ENCODE assay signal across 8 cellular contexts in the genomic region with DNA sequence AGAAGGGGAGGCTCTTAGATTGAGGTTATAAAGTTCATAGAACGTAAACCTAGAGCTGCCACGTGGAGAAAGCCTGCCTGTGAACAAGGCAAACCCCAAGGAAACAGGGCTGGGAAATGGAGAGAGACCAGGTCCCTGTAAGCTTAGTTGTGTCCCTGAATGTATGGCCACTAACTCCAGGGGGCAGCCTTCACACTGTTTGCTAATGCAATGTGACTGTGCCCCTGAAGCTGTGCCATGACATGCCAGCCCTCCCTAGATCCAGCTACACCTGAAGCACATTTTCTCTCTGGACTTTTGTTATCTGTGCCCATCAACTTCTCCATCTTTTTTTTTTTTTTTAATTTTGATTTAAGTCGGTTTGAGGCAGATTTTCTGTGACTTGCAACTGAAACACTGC.
A peak's percentile ranks its signal among the peaks of the same experiment; 100 is the strongest.
DNase-seq lines count a peak whose midpoint lies in the region; ATAC-seq and TF ChIP-seq lines count a peak whose summit lies in the region.

No MANE protein-coding gene starts in this region.

- no peak overlapping the region for H3K23ac ChIP-seq in neuronal stem cell (ENCODE audit: low read depth, low read length, poor library complexity)

- TF ChIP-seq POLR2A in HCT116 (IDR thresholded peaks at IDR 0.05; ENCODE audit: borderline replicate concordance, extremely low read depth, insufficient read depth, insufficient read length), result no peak

- TF ChIP-seq CTCF in HCT116 (IDR thresholded peaks at IDR 0.05 in 2 of 3, conservative IDR thresholded peaks at IDR 0.05 in 1 of 3; ENCODE audit: borderline replicate concordance in 1 of 3, insufficient read depth in 1 of 3, low read depth in 2 of 3, low read length in 2 of 3) (peak; percentile 46 to 78 (median 70); a peak in 5 of 6 replicates), SK-N-SH (IDR thresholded peaks at IDR 0.05) (peak; percentile 48; the same call in 1 of the 2 replicates), fibroblast of the aortic adventitia (IDR thresholded peaks at IDR 0.05; ENCODE audit: insufficient read depth, low read length) (peak; percentile 19), upper lobe of right lung (IDR thresholded peaks at IDR 0.05) (peak; percentile 28)

- H3K36me3 ChIP-seq in HCT116 (ENCODE audit: control insufficient read depth in 1 of 2, insufficient read depth in 2 of 2, low read length in 2 of 2) (no peaks in the 10 kb centered on the region), SK-N-SH (replicated peaks in 1 of 2; ENCODE audit: control insufficient read depth in 1 of 2, insufficient read depth in 2 of 2, low read length in 1 of 2) (no peaks in the 10 kb centered on the region), upper lobe of right lung (no peaks in the 10 kb centered on the region), neuronal stem cell (replicated peaks in 1 of 2; ENCODE audit: control insufficient read depth in 2 of 2, insufficient read depth in 2 of 2, low read length in 2 of 2) (no peaks in the 10 kb centered on the region)
- H3K36me3 ChIP-seq in effector memory CD4-positive, alpha-beta T cell (ENCODE audit: control insufficient read depth, insufficient read depth, low read length), result no peaks in the 10 kb centered on the region

- no peak for TF ChIP-seq EP300 in SK-N-SH (IDR thresholded peaks at IDR 0.05; ENCODE audit: borderline replicate concordance in 1 of 2, low read depth in 1 of 2, low read length in 1 of 2)

- no peak overlapping the region for H2BK5ac ChIP-seq in neuronal stem cell (ENCODE audit: low read length)

- POLR2A ChIA-PET in HCT116 (lab: Charles Lee) (no interaction called here), SK-N-SH (lab: Yijun Ruan, JAX) (no interaction called here)

- intact Hi-C loops in HCT116 (cut with micrococcal nuclease) (loop anchor here (1.0 to 5.0 kb wide), 2 partner anchors 166 to 625 kb away; no protein-coding TSS in a partner anchor), upper lobe of right lung (cut with DNase I) (no loop called here)

- H4K91ac ChIP-seq in neuronal stem cell (ENCODE audit: low read depth, low read length, poor library complexity), result no peak overlapping the region

- H3K4me3 ChIP-seq in HCT116 (replicated peaks in 1 of 2; ENCODE audit: low read depth in 1 of 2, low read length in 2 of 2) (no peak overlapping the region), SK-N-SH (ENCODE audit: low read depth in 2 of 2, low read length in 1 of 2) (no peak overlapping the region), fibroblast of the aortic adventitia (ENCODE audit: low read depth, low read length) (no peak overlapping the region), upper lobe of right lung (no peak overlapping the region), neuronal stem cell (ENCODE audit: low read length in 2 of 2) (no peak overlapping the region)
- no peak overlapping the region for H3K4me3 ChIP-seq in effector memory CD4-positive, alpha-beta T cell (ENCODE audit: insufficient read depth, low read depth, low read length, poor library complexity, severe bottlenecking)

- TF ChIP-seq RAD21 in HCT116 (IDR thresholded peaks at IDR 0.05; ENCODE audit: low read depth) (peak; percentile 69), SK-N-SH (IDR thresholded peaks at IDR 0.05; ENCODE audit: low read length) (peak; percentile 54)

- no peaks in the 10 kb centered on the region for H3K79me1 ChIP-seq in neuronal stem cell (ENCODE audit: low read depth, low read length)

- peak; percentile 16 for DNase-seq in COLO829 (ENCODE audit: low spot score)
- DNase-seq in HCT116 (ENCODE audit: low read depth, low spot score), result peak; percentile 43
- DNase-seq in SK-N-SH, result peak; percentile 36
- no peak for DNase-seq in fibroblast of the aortic adventitia (ENCODE audit: low read depth)
- no peak for DNase-seq in upper lobe of right lung
- no peak for DNase-seq in neuronal stem cell (ENCODE audit: low spot score)
- no peak for DNase-seq in NCI-H2171 treated with DMSO at 0.1 percent for 48 hours (lab: John Stamatoyannopoulos, UW)
- no peak for DNase-seq in effector memory CD4-positive, alpha-beta T cell

- H3K9me2 ChIP-seq in HCT116 (ENCODE audit: insufficient read depth) (no peaks in the 10 kb centered on the region), SK-N-SH (no peaks in the 10 kb centered on the region)

- H4K20me1 ChIP-seq in HCT116 (ENCODE audit: insufficient read depth), result no peaks in the 10 kb centered on the region
- H4K20me1 ChIP-seq in SK-N-SH (ENCODE audit: insufficient read depth), result no peaks in the 10 kb centered on the region

- H3K14ac ChIP-seq in neuronal stem cell (ENCODE audit: low read length), result no peak overlapping the region

- CTCF ChIA-PET in HCT116 (lab: Charles Lee) (interaction anchor here (0.6 to 1.6 kb wide), 9 partner anchors 8 to 823 kb away, joined by 3 to 10 read pairs (median 4); no protein-coding TSS in a partner anchor), SK-N-SH (lab: Yijun Ruan, JAX) (interaction anchor here (0.5 to 0.9 kb wide), 5 partner anchors 10 to 207 kb away, joined by 3 read pairs; no protein-coding TSS in a partner anchor)

- H2AK5ac ChIP-seq in neuronal stem cell (ENCODE audit: low read depth, low read length), result no peak overlapping the region

- H2BK12ac ChIP-seq in neuronal stem cell (ENCODE audit: low read length), result no peak overlapping the region

- H3K4ac ChIP-seq in neuronal stem cell (ENCODE audit: low read length), result no peak overlapping the region

- H3K79me2 ChIP-seq in HCT116 (ENCODE audit: insufficient read depth, low read length) (no peaks in the 10 kb centered on the region), SK-N-SH (ENCODE audit: insufficient read depth) (no peaks in the 10 kb centered on the region)

- H3K4me1 ChIP-seq in HCT116 (ENCODE audit: control insufficient read depth in 1 of 2, insufficient read depth in 2 of 2, low read length in 2 of 2) (no peaks in the 10 kb centered on the region), SK-N-SH (ENCODE audit: control insufficient read depth in 1 of 2, insufficient read depth in 2 of 2, low read depth in 1 of 2, low read length in 1 of 2) (peaks cover 0 to 5% of the 10 kb centered on the region in 2 experiments; a peak in 2 of 4 replicates), upper lobe of right lung (peaks cover 7% of the 10 kb centered on the region), neuronal stem cell (ENCODE audit: control insufficient read depth in 2 of 2, insufficient read depth in 1 of 2, low read depth in 1 of 2, low read length in 2 of 2) (peaks cover 0 to 2% of the 10 kb centered on the region in 2 donors)
- no peaks in the 10 kb centered on the region for H3K4me1 ChIP-seq in effector memory CD4-positive, alpha-beta T cell (ENCODE audit: control insufficient read depth, insufficient read depth, low read length, poor library complexity, severe bottlenecking)

- H3K9ac ChIP-seq in HCT116 (ENCODE audit: low read length), result no peak overlapping the region
- H3K9ac ChIP-seq in SK-N-SH, result no peak overlapping the region
- no peak overlapping the region for H3K9ac ChIP-seq in neuronal stem cell (ENCODE audit: low read depth, low read length, poor library complexity)

- peak; percentile 100 for ATAC-seq in HCT116
- ATAC-seq in upper lobe of right lung, result peak; percentile 72

- no peak overlapping the region for H3K18ac ChIP-seq in neuronal stem cell (ENCODE audit: low read length)

- H3K9me3 ChIP-seq in HCT116 (ENCODE audit: control insufficient read depth in 1 of 2, insufficient read depth in 1 of 2, low read depth in 1 of 2, low read length in 2 of 2) (no peaks in the 10 kb centered on the region), SK-N-SH (no peaks in the 10 kb centered on the region), upper lobe of right lung (no peaks in the 10 kb centered on the region), neuronal stem cell (replicated peaks in 1 of 2; ENCODE audit: control insufficient read depth in 2 of 2, insufficient read depth in 1 of 2, low read depth in 1 of 2, low read length in 2 of 2) (no peaks in the 10 kb centered on the region)
- no peaks in the 10 kb centered on the region for H3K9me3 ChIP-seq in effector memory CD4-positive, alpha-beta T cell (ENCODE audit: control insufficient read depth, low read length)

- no peak overlapping the region for H4K8ac ChIP-seq in neuronal stem cell (ENCODE audit: low read depth, low read length)

- no peak overlapping the region for H2BK120ac ChIP-seq in neuronal stem cell (ENCODE audit: low read depth, low read length)

- H3K27me3 ChIP-seq in HCT116 (ENCODE audit: insufficient read depth, low read length) (no peaks in the 10 kb centered on the region; the same call in none of the 2 replicates), SK-N-SH (ENCODE audit: insufficient read depth) (no peaks in the 10 kb centered on the region), upper lobe of right lung (no peaks in the 10 kb centered on the region), neuronal stem cell (ENCODE audit: control insufficient read depth in 3 of 3, insufficient read depth in 3 of 3, low read depth in 1 of 3, low read length in 3 of 3) (no peaks in the 10 kb centered on the region)
- no peaks in the 10 kb centered on the region for H3K27me3 ChIP-seq in effector memory CD4-positive, alpha-beta T cell (replicated peaks; ENCODE audit: control insufficient read depth, insufficient read depth, low read length, poor library complexity, severe bottlenecking)

- no peaks in the 10 kb centered on the region for H3F3A ChIP-seq in SK-N-SH (replicated peaks; ENCODE audit: insufficient read depth)

- no TSS peak for BruUV-seq in HCT116 (replicated peaks; lab: Mats Ljungman, UMichigan)

- RAD21 ChIA-PET in HCT116 (lab: Charles Lee; ENCODE audit: low non-redundant PET in 1 of 2, low total read pairs in 2 of 2, uncharacterized antibody in 2 of 2, unreplicated experiment in 2 of 2), result no interaction called here

- H3K4me2 ChIP-seq in HCT116 (ENCODE audit: low read length) (no peak overlapping the region), SK-N-SH (no peak overlapping the region), neuronal stem cell (ENCODE audit: insufficient read depth, low read length, poor library complexity, severe bottlenecking) (no peak overlapping the region)

- no peak overlapping the region for H2BK15ac ChIP-seq in neuronal stem cell (ENCODE audit: low read length)

- H2AFZ ChIP-seq in HCT116 (ENCODE audit: low read depth, low read length, poor library complexity, severe bottlenecking) (no peak overlapping the region), SK-N-SH (ENCODE audit: low read depth) (no peak overlapping the region), neuronal stem cell (ENCODE audit: low read length) (no peak overlapping the region)

- H3K27ac ChIP-seq in HCT116 (ENCODE audit: low read depth, low read length), result no peak overlapping the region
- H3K27ac ChIP-seq in SK-N-SH (ENCODE audit: low read depth in 2 of 2, low read length in 1 of 2), result no peak overlapping the region
- no peak overlapping the region for H3K27ac ChIP-seq in upper lobe of right lung
- H3K27ac ChIP-seq in neuronal stem cell (replicated peaks; ENCODE audit: low read length), result no peak overlapping the region
- H3K27ac ChIP-seq in effector memory CD4-positive, alpha-beta T cell (ENCODE audit: insufficient read depth, low read length, poor library complexity, severe bottlenecking), result no peak overlapping the region

- WGBS in SK-N-SH (ENCODE audit: low lambda C conversion rate), result 27% methylated on average over 3 of the region's 3 CpGs
- WGBS in neuronal stem cell (ENCODE audit: extremely low coverage in 2 of 2, insufficient read length in 2 of 2, insufficient replicate concordance in 1 of 2), 2 donors, result no CpG with 5 or more reads among the region's 3 CpGs

TF ChIP-seq in SK-N-SH, 30 proteins besides CTCF, POLR2A, EP300 and RAD21 (continues in another document):
- TF ChIP-seq FOXJ3 (CRISPR knock-in tag; IDR thresholded peaks at IDR 0.05) (no peak), RFX5 (IDR thresholded peaks at IDR 0.05; ENCODE audit: low read length) (no peak)

Comparison
In these comparisons a context has a peak if more than half of its experiments do, and no peak if none do; other contexts are left out.
1. DNase-seq: peak in COLO829 (single experiment), HCT116 (single experiment) and SK-N-SH (single experiment); none in fibroblast of the aortic adventitia (single experiment), upper lobe of right lung (single experiment), neuronal stem cell (single experiment), NCI-H2171 treated with DMSO at 0.1 percent for 48 hours (single experiment) and effector memory CD4-positive, alpha-beta T cell (0 of 3).
2. CTCF ChIP-seq: peak in every context shown above with its lines; median percentile 70 in HCT116; 48 in SK-N-SH; 28 in upper lobe of right lung; 19 in fibroblast of the aortic adventitia.